3 cellular contexts compared by ENCODE assay signal in genomic region chr16:23316232-23316631, GRCh38.
TF ChIP-seq lines count a peak whose summit lies in the region.

No MANE protein-coding gene starts in this region.

TF ChIP-seq in HEK293, 187 proteins besides CTCF, POLR2A, EP300 and RAD21:
- TF ChIP-seq ZNF274 (IDR thresholded peaks at IDR 0.05; ENCODE audit: low read length) (no peak), ZNF274 (tag by site-specific recombination; IDR thresholded peaks at IDR 0.05; ENCODE audit: borderline replicate concordance) (0 out of 2 replicates have a peak, but pooled peaks have one; percentile 48), PRDM6 (tag by site-specific recombination; IDR thresholded peaks at IDR 0.05) (no peak), ZNF776 (tag by site-specific recombination; IDR thresholded peaks at IDR 0.05; ENCODE audit: borderline replicate concordance) (peak; percentile 55; the same call in 1 of the 2 replicates), ZBTB20 (tag by site-specific recombination; IDR thresholded peaks at IDR 0.05) (0 out of 2 replicates have a peak, but pooled peaks have one; percentile 10), ZNF677 (tag by site-specific recombination; IDR thresholded peaks at IDR 0.05) (no peak), ZNF513 (tag by site-specific recombination; IDR thresholded peaks at IDR 0.05) (peak; percentile 97), ZNF133 (tag by site-specific recombination; IDR thresholded peaks at IDR 0.05) (0 out of 2 replicates have a peak, but pooled peaks have one; percentile 7), ZNF488 (tag by site-specific recombination; IDR thresholded peaks at IDR 0.05) (0 out of 2 replicates have a peak, but pooled peaks have one; percentile 7)

TF ChIP-seq in GM12878, 131 proteins besides CTCF, POLR2A, EP300 and RAD21:
- no peak for TF ChIP-seq NR2C2 (IDR thresholded peaks at IDR 0.05; ENCODE audit: borderline replicate concordance, control insufficient read depth, insufficient read length, low read depth)
- TF ChIP-seq FOS (IDR thresholded peaks at IDR 0.05; ENCODE audit: borderline replicate concordance, extremely low read depth, insufficient read length): no peak
- TF ChIP-seq BCLAF1 (IDR thresholded peaks at IDR 0.05): no peak
- TF ChIP-seq BCL11A (IDR thresholded peaks at IDR 0.05; ENCODE audit: low read depth, low read length): no peak
- no peak for TF ChIP-seq MYC (IDR thresholded peaks at IDR 0.05; ENCODE audit: insufficient read depth, insufficient read length, insufficient replicate concordance, low read length, severe bottlenecking)
- TF ChIP-seq SREBF2 (IDR thresholded peaks at IDR 0.05; ENCODE audit: low read length): no peak
- no peak for TF ChIP-seq CEBPZ (IDR thresholded peaks at IDR 0.05; ENCODE audit: low read depth, low read length)
- peak; percentile 26; the same call in 1 of the 2 replicates for TF ChIP-seq HDGF (IDR thresholded peaks at IDR 0.05)
- no peak for TF ChIP-seq PKNOX1 (IDR thresholded peaks at IDR 0.05)

TF ChIP-seq in H1, 55 proteins besides CTCF, POLR2A, EP300 and RAD21:
- TF ChIP-seq JUN (IDR thresholded peaks at IDR 0.05; ENCODE audit: low read depth, low read length) (no peak), CHD7 (IDR thresholded peaks at IDR 0.05; ENCODE audit: insufficient replicate concordance, low read length) (no peak), HDAC6 (IDR thresholded peaks at IDR 0.05; ENCODE audit: low read depth, low read length) (no peak), RBBP5 (IDR thresholded peaks at IDR 0.05; ENCODE audit: borderline replicate concordance, low read depth, low read length) (no peak), MAFK (IDR thresholded peaks at IDR 0.05; ENCODE audit: low read depth, low read length) (no peak), SAP30 (IDR thresholded peaks at IDR 0.05; ENCODE audit: insufficient read depth, insufficient replicate concordance, low read length) (no peak), CHD2 (IDR thresholded peaks at IDR 0.05; ENCODE audit: low read length) (no peak), TAF1 (IDR thresholded peaks at IDR 0.05; ENCODE audit: low read depth, low read length) (no peak), BRCA1 (IDR thresholded peaks at IDR 0.05; ENCODE audit: low read depth, low read length) (no peak), CREB1 (IDR thresholded peaks at IDR 0.05) (no peak), EZH2 (IDR thresholded peaks at IDR 0.05; ENCODE audit: low read depth, low read length, severe bottlenecking) (no peak), MAX (IDR thresholded peaks at IDR 0.05) (no peak), E2F6 (IDR thresholded peaks at IDR 0.05) (no peak), TEAD4 (IDR thresholded peaks at IDR 0.05; ENCODE audit: low read depth, low read length) (no peak), NRF1 (IDR thresholded peaks at IDR 0.05; ENCODE audit: low read depth, low read length) (no peak), KDM5A (IDR thresholded peaks at IDR 0.05; ENCODE audit: low read length) (no peak), SP4 (IDR thresholded peaks at IDR 0.05; ENCODE audit: low read length) (no peak), POU5F1 (IDR thresholded peaks at IDR 0.05; ENCODE audit: low read depth, low read length) (no peak), GABPA (IDR thresholded peaks at IDR 0.05; ENCODE audit: borderline replicate concordance, insufficient read depth, low read length) (no peak), TAF7 (optimal IDR thresholded peaks at IDR 0.05; ENCODE audit: borderline replicate concordance, low read depth, low read length) (no peak)
